Comparison of ENCODE assay signal across 9 cellular contexts in the genomic region with DNA sequence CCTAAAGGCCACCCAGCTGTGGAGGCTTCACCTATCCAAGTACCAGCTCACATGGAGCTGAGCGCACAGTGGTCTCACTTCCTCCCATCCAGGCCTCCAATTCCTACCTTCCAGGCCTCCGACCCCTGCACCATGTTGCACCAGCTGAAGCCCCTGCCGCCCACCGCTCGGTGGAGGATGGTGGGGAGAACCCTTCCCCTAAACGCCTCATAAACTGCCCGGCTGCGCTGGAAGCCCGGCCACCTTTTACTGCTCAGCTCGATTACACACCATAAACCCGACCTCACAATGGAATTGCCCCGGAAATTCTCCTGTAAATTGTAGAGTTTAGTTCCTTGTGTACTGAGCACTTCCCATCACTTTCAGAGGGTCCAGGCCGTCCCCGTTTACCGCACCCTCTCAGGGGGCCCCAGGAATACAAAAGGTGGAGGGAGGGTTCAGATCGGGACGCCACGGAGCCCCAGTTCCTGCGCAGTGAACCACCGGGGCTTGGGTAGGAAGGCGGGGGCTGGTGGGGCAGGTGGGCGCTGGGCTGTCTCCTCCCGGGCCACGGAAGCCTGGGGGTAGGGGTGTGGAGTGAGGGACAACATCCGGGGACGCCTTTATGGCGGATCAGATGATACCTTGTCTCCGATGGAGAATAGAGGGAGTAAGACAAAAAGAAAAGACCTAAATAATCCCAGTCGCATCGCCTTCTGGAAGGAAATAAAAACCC. TPM values are rescaled to one million over a fixed set of nuclear protein-coding genes. Genes with fewer than 3 reads are reported as not detected.
DNase-seq lines count a peak whose midpoint lies in the region; ATAC-seq, FAIRE-seq and TF ChIP-seq lines count a peak whose summit lies in the region.
"Had no signal": no experiment of that assay in that cellular context is flagged by ENCODE, and none has a peak within 500 bp of the region (broad histone marks: within the 10 kb centered on the region; RNA-seq: fewer than 3 reads in every experiment).

No MANE protein-coding gene starts in this region.

- H3K27me3 ChIP-seq in keratinocyte (ENCODE audit: control insufficient read depth, extremely low read depth, insufficient read depth, low read length) = no peaks in the 10 kb centered on the region
- peaks cover 13% of the 10 kb centered on the region for H3K27me3 ChIP-seq in suprapubic skin
- H3K27me3 ChIP-seq in lower lobe of right lung (ENCODE audit: low read depth) = peaks cover 95% of the 10 kb centered on the region
- H3K27me3 ChIP-seq: SJCRH30 had no signal

- no peaks in the 10 kb centered on the region for H3K9me1 ChIP-seq in keratinocyte (ENCODE audit: control insufficient read depth, extremely low read depth, insufficient read depth, low read length)

- no peaks in the 10 kb centered on the region for H3K9me3 Mint-ChIP-seq in activated naive CD4-positive, alpha-beta T cell treated with anti-CD3 and anti-CD28 coated beads, Interleukin-2, amount 50 U/mL, for 24 hours

- no peak for ATAC-seq in lower lobe of right lung
- no peak for ATAC-seq in HG03460 (IDR thresholded peaks at IDR 0.05; ENCODE audit: unreplicated experiment)
- ATAC-seq: pancreas had no signal

- H3K36me3 Mint-ChIP-seq in activated naive CD4-positive, alpha-beta T cell treated with anti-CD3 and anti-CD28 coated beads, Interleukin-2, amount 50 U/mL, for 24 hours = peaks cover 3% of the 10 kb centered on the region

- H3K36me3 ChIP-seq in keratinocyte (ENCODE audit: control insufficient read depth in 2 of 2, extremely low read depth in 1 of 2, insufficient read depth in 2 of 2, low read length in 2 of 2) (no peaks in the 10 kb centered on the region), suprapubic skin (no peaks in the 10 kb centered on the region), lower lobe of right lung (no peaks in the 10 kb centered on the region)
- H3K36me3 ChIP-seq: pancreas, SJCRH30 had no signal

- peak overlapping the region; percentile 61 for H3K27ac Mint-ChIP-seq in activated naive CD4-positive, alpha-beta T cell treated with anti-CD3 and anti-CD28 coated beads, Interleukin-2, amount 50 U/mL, for 24 hours

- FAIRE-seq in keratinocyte (lab: Jason Lieb, UNC) = no peak
- FAIRE-seq: pancreas had no signal

- no peak for TF ChIP-seq EP300 in suprapubic skin (IDR thresholded peaks at IDR 0.05)

- no peaks in the 10 kb centered on the region for H3K9me3 ChIP-seq in keratinocyte (ENCODE audit: control insufficient read depth, low read depth, low read length)
- H3K9me3 ChIP-seq in suprapubic skin = no peaks in the 10 kb centered on the region
- no peaks in the 10 kb centered on the region for H3K9me3 ChIP-seq in lower lobe of right lung
- H3K9me3 ChIP-seq: pancreas, SJCRH30 had no signal

- DNase-seq in activated naive CD4-positive, alpha-beta T cell (lab: John Stamatoyannopoulos, UW) = no peak
- DNase-seq in keratinocyte (ENCODE audit: low read depth, low spot score) (no peak), suprapubic skin (ENCODE audit: low spot score in 2 of 2) (peak; percentile 69 to 74), lower lobe of right lung (no peak)
- DNase-seq: SJCRH30 had no signal

- H2AFZ ChIP-seq in keratinocyte (ENCODE audit: control insufficient read depth, low read length) = peak overlapping the region; percentile 87

- peak overlapping the region; percentile 90 for H3K9ac ChIP-seq in keratinocyte (ENCODE audit: control insufficient read depth, extremely low read depth, insufficient read depth, low read length)

- no peak for TF ChIP-seq POLR2A in suprapubic skin (IDR thresholded peaks at IDR 0.05)

- H3K4me1 Mint-ChIP-seq in activated naive CD4-positive, alpha-beta T cell treated with anti-CD3 and anti-CD28 coated beads, Interleukin-2, amount 50 U/mL, for 24 hours = peaks cover 50% of the 10 kb centered on the region

- intact Hi-C loops in lower lobe of right lung (cut with DNase I) = loop anchor here (10.0 kb wide), 1 partner anchor 783 kb away; no protein-coding TSS in a partner anchor

- H3K27me3 Mint-ChIP-seq in activated naive CD4-positive, alpha-beta T cell treated with anti-CD3 and anti-CD28 coated beads, Interleukin-2, amount 50 U/mL, for 24 hours = peaks cover 66% of the 10 kb centered on the region

- H3K4me1 ChIP-seq in keratinocyte (ENCODE audit: control insufficient read depth, extremely low read depth, insufficient read depth, low read length) (peaks cover 69% of the 10 kb centered on the region), suprapubic skin (peaks cover 79% of the 10 kb centered on the region), lower lobe of right lung (peaks cover 45% of the 10 kb centered on the region)

- H3K27ac ChIP-seq in keratinocyte (ENCODE audit: control insufficient read depth, insufficient read depth, low read length) (peak overlapping the region; percentile 87), suprapubic skin (peak overlapping the region; percentile 97), lower lobe of right lung (no peak overlapping the region)
- H3K27ac ChIP-seq: dorsolateral prefrontal cortex, pancreas had no signal

- dilution Hi-C loops in keratinocyte (cut with MboI; ENCODE audit: extremely low pct_ligation_motif_present, low sequenced_read_pairs) = no loop called here

- peaks cover 45% of the 10 kb centered on the region for H3K79me2 ChIP-seq in keratinocyte (ENCODE audit: control insufficient read depth, insufficient read depth, low read length)

- 45% methylated on average over 30 of the region's 30 CpGs for WGBS in suprapubic skin

- H3K4me2 ChIP-seq in keratinocyte (ENCODE audit: control insufficient read depth, extremely low read depth, insufficient read depth, low read depth, low read length) = peak overlapping the region; percentile 98

- H4K20me1 ChIP-seq in keratinocyte (ENCODE audit: control insufficient read depth, extremely low read depth, insufficient read depth, low read length) = no peaks in the 10 kb centered on the region

- H3K4me3 ChIP-seq in keratinocyte (ENCODE audit: control insufficient read depth in 2 of 3, extremely low read depth in 1 of 3, insufficient read depth in 2 of 3, low read depth in 1 of 3, low read length in 3 of 3) (peak overlapping the region; percentile 55 to 94 (median 80)), suprapubic skin (peak overlapping the region; percentile 84), lower lobe of right lung (no peak overlapping the region)
- H3K4me3 ChIP-seq: dorsolateral prefrontal cortex, pancreas had no signal

- H3K4me3 Mint-ChIP-seq in activated naive CD4-positive, alpha-beta T cell treated with anti-CD3 and anti-CD28 coated beads, Interleukin-2, amount 50 U/mL, for 24 hours = no peak overlapping the region

- TF ChIP-seq CTCF in keratinocyte (optimal IDR thresholded peaks at IDR 0.05 in 1 of 3, IDR thresholded peaks at IDR 0.05 in 1 of 3, conservative IDR thresholded peaks at IDR 0.05 in 1 of 3; ENCODE audit: extremely low read depth in 1 of 3, insufficient read depth in 2 of 3, low read length in 3 of 3) (no peak), suprapubic skin (IDR thresholded peaks at IDR 0.05) (no peak), lower lobe of right lung (IDR thresholded peaks at IDR 0.05) (no peak)

RNA-seq across cellular contexts. Expression of gene HOXA7, which starts 1.4 kb away (rescaled TPM):
- 3.8 to 13.5 TPM (median 8.1 TPM) in 3 replicates for polyA plus RNA-seq in keratinocyte
- 4.9 TPM for polyA plus RNA-seq in keratinocyte (2011; ENCODE audit: low read depth)
- polyA plus RNA-seq in keratinocyte (2011; cell fraction: cytosol; rRNA removed) = 7.4 and 9.8 TPM in 2 replicates
- polyA plus RNA-seq in keratinocyte (2011; cell fraction: nucleus; rRNA removed) = 5.2 and 6.0 TPM in 2 replicates
- 3.9 and 14.3 TPM in 2 replicates for polyA plus RNA-seq in keratinocyte (2012; ENCODE audit: low replicate concordance)
- polyA minus RNA-seq in keratinocyte = 4.5 to 4.9 TPM (median 4.8 TPM) in 3 replicates
- polyA minus RNA-seq in keratinocyte (2011; cell fraction: cytosol; rRNA and poly(A)+ RNA removed) = 11.9 TPM
- polyA minus RNA-seq in keratinocyte (2011; cell fraction: nucleus; rRNA and poly(A)+ RNA removed) = 2.0 and 2.3 TPM in 2 replicates
- total RNA-seq in suprapubic skin (10 to 100 TPM; 14.8 to 23.6 (median 17.5) TPM), lower lobe of right lung (2.2 TPM)
- total RNA-seq: dorsolateral prefrontal cortex had no signal

RNA-seq across cellular contexts. Expression of gene HOXA3, which starts 5.5 kb away (rescaled TPM):
- polyA plus RNA-seq in keratinocyte = 0.17 to 0.84 TPM (median 0.58 TPM) in 3 replicates
- 0.87 TPM for polyA plus RNA-seq in keratinocyte (2011; ENCODE audit: low read depth)
- 0.55 and 0.95 TPM in 2 replicates for polyA plus RNA-seq in keratinocyte (2011; cell fraction: cytosol; rRNA removed)
- polyA plus RNA-seq in keratinocyte (2011; cell fraction: nucleus; rRNA removed) = 1.2 and 2.0 TPM in 2 replicates
- polyA plus RNA-seq in keratinocyte (2012; ENCODE audit: low replicate concordance) = 1.1 and 3.2 TPM in 2 replicates
- polyA minus RNA-seq in keratinocyte = 0.22 to 1.2 TPM in 2 of 3 replicates, not detected in the other
- polyA minus RNA-seq in keratinocyte (2011; cell fraction: cytosol; rRNA and poly(A)+ RNA removed) = 1.9 TPM
- 0.54 and 1.2 TPM in 2 replicates for polyA minus RNA-seq in keratinocyte (2011; cell fraction: nucleus; rRNA and poly(A)+ RNA removed)
- total RNA-seq in suprapubic skin = 10 to 100 TPM in 1 of 4 donors, 1 to 10 TPM in 3; 5.5 to 19.9 (median 6.2) TPM
- total RNA-seq in lower lobe of right lung = 4.6 TPM

RNA-seq across cellular contexts. Expression of gene HOXA9, which starts 7.5 kb away (rescaled TPM):
- polyA plus RNA-seq in keratinocyte = 9.0 to 40.5 TPM (median 28.1 TPM) in 3 replicates
- 76.1 TPM for polyA plus RNA-seq in keratinocyte (2011; ENCODE audit: low read depth)
- 20.4 and 23.2 TPM in 2 replicates for polyA plus RNA-seq in keratinocyte (2011; cell fraction: cytosol; rRNA removed)
- polyA plus RNA-seq in keratinocyte (2011; cell fraction: nucleus; rRNA removed) = 22.3 and 31.4 TPM in 2 replicates
- 21.1 and 27.0 TPM in 2 replicates for polyA plus RNA-seq in keratinocyte (2012; ENCODE audit: low replicate concordance)
- polyA minus RNA-seq in keratinocyte = 1.5 to 5.7 TPM (median 4.0 TPM) in 3 replicates
- 9.4 TPM for polyA minus RNA-seq in keratinocyte (2011; cell fraction: cytosol; rRNA and poly(A)+ RNA removed)
- 2.2 and 3.8 TPM in 2 replicates for polyA minus RNA-seq in keratinocyte (2011; cell fraction: nucleus; rRNA and poly(A)+ RNA removed)
- total RNA-seq in suprapubic skin = 10 to 100 TPM; 26.7 to 64.8 (median 48.7) TPM
- 1.7 TPM for total RNA-seq in lower lobe of right lung
- total RNA-seq: dorsolateral prefrontal cortex had no signal

RNA-seq across cellular contexts. Expression of gene HOXA6, which starts 10.3 kb away (rescaled TPM):
- polyA plus RNA-seq in keratinocyte = 0.52 to 0.72 TPM (median 0.54 TPM) in 3 replicates
- not detected for polyA plus RNA-seq in keratinocyte (2011; ENCODE audit: low read depth)
- 0.26 and 0.68 TPM in 2 replicates for polyA plus RNA-seq in keratinocyte (2011; cell fraction: cytosol; rRNA removed)
- 1.8 and 2.5 TPM in 2 replicates for polyA plus RNA-seq in keratinocyte (2011; cell fraction: nucleus; rRNA removed)
- polyA plus RNA-seq in keratinocyte (2012; ENCODE audit: low replicate concordance) = 0.44 and 1.4 TPM in 2 replicates
- polyA minus RNA-seq in keratinocyte = 0.59 to 2.3 TPM (median 1.1 TPM) in 3 replicates
- polyA minus RNA-seq in keratinocyte (2011; cell fraction: cytosol; rRNA and poly(A)+ RNA removed) = not detected
- 2.7 and 3.6 TPM in 2 replicates for polyA minus RNA-seq in keratinocyte (2011; cell fraction: nucleus; rRNA and poly(A)+ RNA removed)
- total RNA-seq in suprapubic skin = 1 to 10 TPM; 4.0 to 9.3 (median 6.4) TPM
- total RNA-seq in lower lobe of right lung = 4.6 TPM
- total RNA-seq: dorsolateral prefrontal cortex had no signal

RNA-seq across cellular contexts. Expression of gene HOXA5, which starts 14.4 kb away (rescaled TPM):
- polyA plus RNA-seq in keratinocyte = 3.3 to 7.1 TPM (median 4.5 TPM) in 3 replicates
- polyA plus RNA-seq in keratinocyte (2011; ENCODE audit: low read depth) = 6.8 TPM
- 3.1 and 4.3 TPM in 2 replicates for polyA plus RNA-seq in keratinocyte (2011; cell fraction: cytosol; rRNA removed)
- polyA plus RNA-seq in keratinocyte (2011; cell fraction: nucleus; rRNA removed) = 9.4 and 10.0 TPM in 2 replicates
- polyA plus RNA-seq in keratinocyte (2012; ENCODE audit: low replicate concordance) = 3.2 and 5.0 TPM in 2 replicates
- polyA minus RNA-seq in keratinocyte = 2.3 to 4.3 TPM (median 2.7 TPM) in 3 replicates
- polyA minus RNA-seq in keratinocyte (2011; cell fraction: cytosol; rRNA and poly(A)+ RNA removed) = 4.4 TPM
- polyA minus RNA-seq in keratinocyte (2011; cell fraction: nucleus; rRNA and poly(A)+ RNA removed) = 5.0 and 5.5 TPM in 2 replicates
- total RNA-seq in suprapubic skin = 10 to 100 TPM in 3 of 4 donors, 1 to 10 TPM in 1; 4.7 to 16.3 (median 14.6) TPM
- 16.0 TPM for total RNA-seq in lower lobe of right lung

Comparison
In these comparisons a context has a peak if more than half of its experiments do, and no peak if none do; other contexts are left out.
1. DNase-seq: peak in suprapubic skin (2 of 2); none in activated naive CD4-positive, alpha-beta T cell (0 of 4), keratinocyte (single experiment) and lower lobe of right lung (single experiment).
2. RNA of gene HOXA9, which starts 7.5 kb away (total RNA-seq): 26.7 to 64.8 TPM in suprapubic skin; 1.7 TPM in lower lobe of right lung (single experiment); every median in the first group is over 10 times any median in the second.